Comparison of ENCODE assay signal across 32 cellular contexts in the genomic region with DNA sequence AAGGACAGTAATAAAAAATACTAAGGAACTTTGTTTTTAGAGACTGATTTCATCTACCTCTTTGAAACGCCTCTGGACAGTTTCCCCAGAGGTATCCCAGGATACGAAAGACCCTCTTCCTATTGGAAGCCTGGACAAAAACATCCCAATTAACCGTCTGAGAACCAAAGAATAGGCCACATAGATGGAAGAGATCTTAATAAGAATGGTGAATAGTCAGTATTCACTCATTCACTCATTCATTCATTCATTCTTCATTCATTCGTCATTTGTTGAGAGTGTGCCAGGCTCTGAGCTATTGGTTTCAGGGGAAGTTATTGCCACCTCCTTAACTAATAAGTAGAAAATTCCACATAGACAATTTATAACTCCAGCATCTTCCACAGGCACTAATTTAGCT.
"Had no signal": no experiment of that assay in that cellular context is flagged by ENCODE, and none has a peak within 500 bp of the region (broad histone marks: within the 10 kb centered on the region; RNA-seq: fewer than 3 reads in every experiment).

No MANE protein-coding gene starts in this region.

- H3K4me1 ChIP-seq: adrenal gland, ascending aorta, body of pancreas, breast epithelium had no signal

- H3K27ac ChIP-seq: adrenal gland, ascending aorta, body of pancreas, brain microvascular endothelial cell, breast epithelium, cardiac muscle cell had no signal

- FAIRE-seq: astrocyte, bronchial epithelial cell had no signal

- H3K27me3 ChIP-seq: adrenal gland, ascending aorta, body of pancreas, brain microvascular endothelial cell, breast epithelium, cardiac muscle cell had no signal

- H3K4me3 ChIP-seq: adrenal gland, ascending aorta, body of pancreas, breast epithelium, cardiac muscle cell had no signal

- H3K9me3 ChIP-seq: adrenal gland, ascending aorta, body of pancreas, breast epithelium had no signal

- H3K36me3 ChIP-seq: adrenal gland, ascending aorta, brain microvascular endothelial cell, breast epithelium, cardiac muscle cell had no signal

- ATAC-seq: activated naive CD4-positive, alpha-beta T cell treated with anti-CD3 and anti-CD28 coated beads, Interleukin-2, amount 50 U/mL, for 72 hours; activated naive CD8-positive, alpha-beta T cell treated with anti-CD3 and anti-CD28 coated beads, Interleukin-2, amount 50 U/mL, for 24 hours; activated T-cell treated with anti-CD3 and anti-CD28 coated beads, Interleukin-2, amount 50 U/mL, for 4 hours; activated T-cell treated with anti-CD3 and anti-CD28 coated beads, Interleukin-2, amount 50 U/mL, for 72 hours; activated T-helper 17 cell treated with anti-CD3 and anti-CD28 coated beads, Interleukin-2, amount 50 U/mL, for 72 hours; body of pancreas had no signal

- DNase-seq: activated effector memory CD4-positive, alpha-beta T cell treated with anti-CD3 and anti-CD28 coated beads, Interleukin-2, amount 50 U/mL, for 16 hours; activated effector memory CD4-positive, alpha-beta T cell treated with Interleukin-2 at 50 U/mL for 16 hours; activated gamma-delta T cell; activated gamma-delta T cell treated with Interleukin-2 at 50 U/mL for 16 hours; activated naive CD4-positive, alpha-beta T cell; activated naive CD4-positive, alpha-beta T cell treated with anti-CD3 and anti-CD28 coated beads for 36 hours; activated naive CD4-positive, alpha-beta T cell treated with anti-CD3 and anti-CD28 coated beads, Interleukin-2, amount 10 ng/mL, durations not matched to agents 7 days and 5 days; activated naive CD4-positive, alpha-beta T cell treated with anti-CD3 and anti-CD28 coated beads, Interleukin-2, amount 50 U/mL, for 16 hours; activated naive CD4-positive, alpha-beta T cell treated with Interleukin-2 at 50 U/mL for 16 hours; activated naive CD8-positive, alpha-beta T cell treated with anti-CD3 and anti-CD28 coated beads for 36 hours; activated naive CD8-positive, alpha-beta T cell treated with anti-CD3 and anti-CD28 coated beads, Interleukin-2, amount 10 ng/mL, durations not matched to agents 7 days and 5 days; activated naive CD8-positive, alpha-beta T cell treated with anti-CD3 and anti-CD28 coated beads, Interleukin-2, amount 50 U/mL, for 24 hours; activated T-cell treated with anti-CD3 and anti-CD28 coated beads, Interleukin-2, amount 50 U/mL, for 4 hours; activated T-cell treated with anti-CD3 and anti-CD28 coated beads, Interleukin-2, amount 50 U/mL, for 48 hours; activated T-cell treated with anti-CD3 and anti-CD28 coated beads, Interleukin-2, amount 50 U/mL, for 72 hours; adrenal gland; amniotic stem cell; amygdala; anterior cingulate cortex; aorta; body of pancreas; brain microvascular endothelial cell; caudate nucleus; central memory CD4-positive, alpha-beta T cell; cerebellar nuclear complex had no signal
